8 cellular contexts compared by ENCODE assay signal in the genomic region with DNA sequence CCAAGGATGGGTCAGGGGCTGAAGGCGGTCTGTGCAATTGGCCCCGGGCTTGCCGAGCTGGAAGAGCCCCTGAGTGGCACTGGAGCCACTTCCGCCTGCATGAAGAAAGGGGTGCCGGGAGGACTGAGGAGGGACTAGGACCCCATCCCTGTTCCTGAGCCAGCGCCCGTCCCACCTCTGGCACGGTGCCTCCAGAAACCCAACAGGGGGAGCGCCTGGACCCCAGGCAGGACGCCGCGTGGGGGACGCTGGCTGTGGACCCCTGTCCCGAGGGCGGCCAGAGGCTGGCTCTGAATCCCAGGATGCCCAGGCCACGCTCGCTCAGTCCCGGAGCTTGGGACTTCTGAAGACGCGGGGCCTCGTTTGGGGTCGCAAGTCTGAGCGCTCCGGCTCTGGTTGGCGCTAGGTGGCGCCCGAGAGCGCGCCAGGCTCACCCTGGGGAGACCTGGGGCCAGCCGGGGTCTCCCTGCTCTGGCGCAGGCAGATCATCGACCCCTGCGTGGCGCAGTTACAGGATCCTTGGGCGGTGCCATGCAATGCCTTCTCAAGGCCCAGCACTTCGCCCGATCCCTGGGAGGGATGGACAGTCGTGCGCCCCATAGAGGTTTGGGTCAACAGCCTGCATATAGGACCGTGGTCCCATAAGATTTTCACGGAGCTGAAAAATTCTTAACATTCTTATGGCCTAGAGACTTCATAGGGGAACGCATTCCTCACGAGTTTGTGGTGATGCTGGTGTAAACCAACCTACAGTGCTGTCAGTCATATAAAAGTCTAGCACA. TPM values are rescaled to one million over a fixed set of nuclear protein-coding genes. Genes with fewer than 3 reads are reported as not detected.
A peak's percentile ranks its signal among the peaks of the same experiment; 100 is the strongest.
DNase-seq lines count a peak whose midpoint lies in the region; ATAC-seq, FAIRE-seq and TF ChIP-seq lines count a peak whose summit lies in the region.

No MANE protein-coding gene starts in this region.

- no peaks in the 10 kb centered on the region for H3K27me3 ChIP-seq in foreskin keratinocyte
- no peaks in the 10 kb centered on the region for H3K27me3 ChIP-seq in ovary
- H3K27me3 ChIP-seq in transverse colon, result no peaks in the 10 kb centered on the region

- peak; percentile 57 for ATAC-seq in foreskin keratinocyte
- no peak for ATAC-seq in HG03571 (IDR thresholded peaks at IDR 0.05; ENCODE audit: unreplicated experiment)

- WGBS in ovary, 3 donors, result 2 to 3% (median 3%) methylated on average over 41 to 43 of the region's 43 CpGs
- 34 to 41% methylated on average over 3 to 16 of the region's 43 CpGs for WGBS in transverse colon (ENCODE audit: low coverage in 1 of 2), 2 donors

- TF ChIP-seq CTCF in foreskin keratinocyte (conservative IDR thresholded peaks at IDR 0.05) (peak; percentile 78), ovary (IDR thresholded peaks at IDR 0.05) (peak; percentile 82 to 98 (median 87)), transverse colon (IDR thresholded peaks at IDR 0.05) (peak; percentile 74 to 98 (median 92))

- H3K4me3 ChIP-seq in ovary (peak overlapping the region; percentile 48), transverse colon (peak overlapping the region; percentile 6 to 47 (median 24))

- no peaks in the 10 kb centered on the region for H3K4me1 ChIP-seq in foreskin keratinocyte
- H3K4me1 ChIP-seq in ovary (ENCODE audit: insufficient read depth), result peaks cover 6% of the 10 kb centered on the region
- H3K4me1 ChIP-seq in transverse colon, result peaks cover 4 to 9% (median 7%) of the 10 kb centered on the region in 4 donors

- H3K27ac ChIP-seq in foreskin keratinocyte, result no peak overlapping the region
- no peak overlapping the region for H3K27ac ChIP-seq in ovary
- H3K27ac ChIP-seq in transverse colon, result no peak overlapping the region

- DNase-seq in ACHN, result peak; percentile 91
- peak; percentile 63 for DNase-seq in GM19239 (ENCODE audit: insufficient read length, low spot score)
- DNase-seq in RCC 7860 (ENCODE audit: low spot score), result peak; percentile 58
- DNase-seq in activated effector memory CD4-positive, alpha-beta T cell treated with Interleukin-2 at 50 U/mL for 16 hours, result peak; percentile 41
- no peak for DNase-seq in foreskin keratinocyte
- peak; percentile 59 to 81 (median 78) for DNase-seq in ovary
- DNase-seq in transverse colon, result peak; percentile 30

- TF ChIP-seq POLR2A in ovary (IDR thresholded peaks at IDR 0.05), result no peak
- TF ChIP-seq POLR2A in transverse colon (IDR thresholded peaks at IDR 0.05), result no peak

- intact Hi-C loops in ovary (cut with DNase I), result no loop called here
- intact Hi-C loops in transverse colon (cut with DNase I; ENCODE audit: low total_unique reads), result loop anchor here (5.0 kb wide), 1 partner anchor 178 kb away; the partner anchor contains the start of gene ADCY9

- FAIRE-seq in GM19239 (lab: Jason Lieb, UNC) (peak; percentile 21), RCC 7860 (lab: Jason Lieb, UNC) (peak; percentile 43)

- H3K36me3 ChIP-seq in ovary, result no peaks in the 10 kb centered on the region
- no peaks in the 10 kb centered on the region for H3K36me3 ChIP-seq in transverse colon

- H3K9me3 ChIP-seq in ovary (no peaks in the 10 kb centered on the region), transverse colon (no peaks in the 10 kb centered on the region)

- in situ Hi-C loops in ACHN (cut with HindIII; ENCODE audit: low pct_ligation_motif_present, low pct_unique_long_range_greater_than_20kb, low sequenced_read_pairs) (no loop called here), transverse colon (cut with MboI; ENCODE audit: low pct_ligation_motif_present in 1 of 4, low pct_unique_long_range_greater_than_20kb in 1 of 4, low sequenced_read_pairs in 3 of 4) (no loop called here)

- TF ChIP-seq EP300 in ovary (IDR thresholded peaks at IDR 0.05) (no peak), transverse colon (IDR thresholded peaks at IDR 0.05; ENCODE audit: low read depth) (no peak)

RNA-seq across cellular contexts. Expression of gene CREBBP, which starts 58.5 kb away (rescaled TPM):
- total RNA-seq in foreskin keratinocyte, result 18.7 and 20.7 TPM in 2 replicates
- polyA plus RNA-seq in foreskin keratinocyte, result 3.5 and 3.6 TPM in 2 replicates
- 10 to 100 TPM; 50.3 to 94.5 (median 78.3) TPM for total RNA-seq in ovary
- 10 to 100 TPM; 35.6 to 81.5 TPM for polyA plus RNA-seq in ovary
- total RNA-seq in transverse colon, result 100 to 1,000 TPM in 2 of 4 donors, 10 to 100 TPM in 2; 52.4 to 235 (median 98.7) TPM

Comparison
In these comparisons a context has a peak if more than half of its experiments do, and no peak if none do; other contexts are left out.
1. DNase-seq: peak in ACHN (single experiment), GM19239 (single experiment), RCC 7860 (single experiment), activated effector memory CD4-positive, alpha-beta T cell treated with Interleukin-2 at 50 U/mL for 16 hours (single experiment), ovary (5 of 5) and transverse colon (single experiment); none in foreskin keratinocyte (0 of 2).
2. Peak in every context shown above with its lines, with median percentiles within 50 percentile points of each other: CTCF ChIP-seq.